8 cellular contexts compared by ENCODE assay signal in the genomic region with DNA sequence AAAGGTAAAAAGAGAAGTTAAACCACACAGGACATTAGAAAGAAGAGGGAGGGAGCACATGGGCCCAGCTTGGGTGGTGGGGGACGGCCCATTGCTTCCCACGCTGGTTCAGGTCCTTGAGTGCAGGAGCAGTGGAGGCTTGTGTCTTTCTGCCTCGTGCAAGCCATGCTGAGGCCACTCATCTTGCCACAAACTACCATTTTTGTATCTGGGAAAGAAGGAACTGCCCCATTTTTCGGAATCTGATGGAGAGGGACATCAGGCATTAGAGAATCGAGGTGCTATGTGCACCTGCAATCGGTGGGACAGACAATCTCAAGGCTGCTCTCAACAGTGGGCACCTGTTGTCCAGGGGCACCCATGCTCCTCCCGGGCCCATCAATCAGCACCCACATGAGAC.
"Had no signal": no experiment of that assay in that cellular context is flagged by ENCODE, and none has a peak within 500 bp of the region (broad histone marks: within the 10 kb centered on the region; RNA-seq: fewer than 3 reads in every experiment).

No MANE protein-coding gene starts in this region.

- H3K27ac ChIP-seq: HL-60 had no signal

- H3K4me1 ChIP-seq: HAP-1 had no signal

- DNase-seq: GOT3, H7, HFFc6, IMR-90 had no signal

- H3K9me3 ChIP-seq: HAP-1 had no signal

- H3K36me3 ChIP-seq: HAP-1 had no signal

- H3K4me3 ChIP-seq: HAP-1, K562 had no signal

- H3K9me3 Mint-ChIP-seq: HFFc6 had no signal

- H3K4me3 Mint-ChIP-seq: HFFc6 had no signal

- ATAC-seq: HCT116, K562 had no signal

- FAIRE-seq: K562 had no signal

- H3K27ac Mint-ChIP-seq: HFFc6 had no signal
